27 cellular contexts compared by ENCODE assay signal in genomic region chr3:35829499-35829898, GRCh38.
DNase-seq lines count a peak whose midpoint lies in the region; ATAC-seq and TF ChIP-seq lines count a peak whose summit lies in the region.
"Had no signal": no experiment of that assay in that cellular context is flagged by ENCODE, and none has a peak within 500 bp of the region (broad histone marks: within the 10 kb centered on the region; RNA-seq: fewer than 3 reads in every experiment).

No MANE protein-coding gene starts in this region.

- DNase-seq in DMS153 (lab: John Stamatoyannopoulos, UW): peak; percentile 6
- no peak for DNase-seq in DMS153 treated with DMSO at 0.1 percent for 48 hours (lab: John Stamatoyannopoulos, UW; ENCODE audit: unreplicated experiment)
- peak; percentile 3 for DNase-seq in RKO (ENCODE audit: low spot score)
- DNase-seq in fibroblast of pulmonary artery (ENCODE audit: low read depth): peak; percentile 55
- DNase-seq in renal cortical epithelial cell (ENCODE audit: low read depth): peak; percentile 21
- DNase-seq in GDM1 (lab: John Stamatoyannopoulos, UW): no peak
- no peak for DNase-seq in NCI-H2107 treated with DMSO at 0.1 percent for 48 hours (lab: John Stamatoyannopoulos, UW; ENCODE audit: unreplicated experiment)
- DNase-seq: activated CD4-positive, alpha-beta memory T cell treated with anti-CD3 and anti-CD28 coated beads, Interleukin-2, amount 10 ng/mL, durations not matched to agents 7 days and 5 days; activated CD8-positive, alpha-beta memory T cell treated with anti-CD3 and anti-CD28 coated beads, Interleukin-2, amount 50 U/mL, for 4 hours; activated naive CD4-positive, alpha-beta T cell; activated naive CD8-positive, alpha-beta T cell treated with anti-CD3 and anti-CD28 coated beads, Interleukin-2, amount 50 U/mL, for 24 hours; Caco-2; hypothalamus; IMR-90; NCI-H1048; NCI-H187; NCI-H2171 treated with DMSO at 0.1 percent for 48 hours; NCI-H510A; ovary; retina; small intestine; stimulated activated naive B cell treated with anti-CD40 and anti-IgM and Interleukin-4, amounts not matched to agents 10 μg/mL and 1 μg/mL and 100 μg/mL, for 72 hours; substantia nigra; T-helper 2 cell; trophoblast cell had no signal

- no peak for ATAC-seq in HG03159 (IDR thresholded peaks at IDR 0.05; ENCODE audit: unreplicated experiment)
- ATAC-seq: activated naive CD8-positive, alpha-beta T cell treated with anti-CD3 and anti-CD28 coated beads, Interleukin-2, amount 50 U/mL, for 24 hours; left lobe of liver; stimulated activated naive B cell treated with anti-CD40 and anti-IgM and Interleukin-4, amounts not matched to agents 10 μg/mL and 1 μg/mL and 100 μg/mL, for 72 hours had no signal

- TF ChIP-seq CTCF in fibroblast of pulmonary artery (IDR thresholded peaks at IDR 0.05; ENCODE audit: low read length, missing control alignments): no peak

- no peak overlapping the region for H3K4me3 ChIP-seq in fibroblast of pulmonary artery (replicated peaks; ENCODE audit: low read depth, low read length)
- H3K4me3 ChIP-seq: ovary had no signal

Comparison
In these comparisons a context has a peak if more than half of its experiments do, and no peak if none do; other contexts are left out.
1. DNase-seq: peak in DMS153 (single experiment), RKO (single experiment), fibroblast of pulmonary artery (single experiment) and renal cortical epithelial cell (single experiment); none in DMS153 treated with DMSO at 0.1 percent for 48 hours (single experiment), GDM1 (single experiment) and NCI-H2107 treated with DMSO at 0.1 percent for 48 hours (single experiment).